In the genomic region with DNA sequence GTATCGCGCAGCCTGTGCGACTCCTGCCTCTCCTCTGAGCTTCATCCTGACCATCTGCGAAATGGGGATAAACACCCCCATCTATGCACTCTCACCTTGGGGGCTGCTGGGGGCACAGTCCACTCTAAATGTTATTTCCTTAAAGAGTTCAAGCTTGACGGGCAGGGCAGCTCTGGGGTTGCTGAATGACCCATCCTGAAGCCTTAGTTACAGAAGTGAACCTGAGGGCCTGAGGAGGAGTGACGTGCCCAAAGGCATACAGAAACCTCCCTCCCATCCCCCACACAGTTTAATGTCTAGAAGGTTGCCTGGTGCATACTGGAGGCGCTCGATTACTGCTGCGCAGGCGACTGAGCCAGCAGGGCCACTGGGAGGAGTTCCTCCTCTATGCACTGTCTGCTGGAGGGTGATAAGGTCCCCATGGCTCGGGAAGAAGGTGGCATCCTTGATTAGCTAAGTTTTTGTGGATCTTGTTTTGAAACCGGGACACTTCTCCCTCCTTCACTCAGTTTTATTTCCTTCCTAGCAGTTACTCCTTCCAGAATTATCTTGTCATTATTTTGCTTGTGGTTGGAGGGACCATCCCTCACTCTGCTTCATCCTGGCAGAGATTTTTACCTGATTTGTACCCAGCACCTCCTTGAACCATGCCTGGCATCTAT, we compare ENCODE assay signal across 8 cellular contexts. TPM values are rescaled to one million over a fixed set of nuclear protein-coding genes. Genes with fewer than 3 reads are reported as not detected.
DNase-seq lines count a peak whose midpoint lies in the region; ATAC-seq and TF ChIP-seq lines count a peak whose summit lies in the region.

No MANE protein-coding gene starts in this region.

- DNase-seq in ELR (ENCODE audit: low read depth) = peak; percentile 82
- DNase-seq in SKM-1 (lab: John Stamatoyannopoulos, UW; ENCODE audit: unreplicated experiment) = peak; percentile 88
- DNase-seq in adipocyte (ENCODE audit: low read depth) = peak; percentile 57
- peak; percentile 85 for DNase-seq in hepatocyte (ENCODE audit: low spot score)
- no peak for DNase-seq in skeletal muscle cell (ENCODE audit: low read depth)
- no peak for DNase-seq in dedifferentiated amniotic fluid mesenchymal stem cell (ENCODE audit: extremely low spot score)

- peaks cover 10% of the 10 kb centered on the region for H3K79me2 ChIP-seq in KMS-11 (ENCODE audit: insufficient read depth, low read depth)
- H3K79me2 ChIP-seq in hepatocyte = peaks cover 12% of the 10 kb centered on the region

- TF ChIP-seq CTCF in KMS-11 (conservative IDR thresholded peaks at IDR 0.05; ENCODE audit: low read depth, low read length) (no peak), hepatocyte (IDR thresholded peaks at IDR 0.05; ENCODE audit: poor library complexity) (no peak)

- 12% methylated on average over 12 of the region's 12 CpGs for WGBS in hepatocyte (ENCODE audit: low lambda C conversion rate, missing lambda C conversion rate)

- H3K4me1 ChIP-seq in KMS-11 (ENCODE audit: low read depth, poor library complexity, severe bottlenecking) (peaks cover 12% of the 10 kb centered on the region), adipocyte (ENCODE audit: control insufficient read depth, insufficient read depth, low read length) (peaks cover 19% of the 10 kb centered on the region), hepatocyte (ENCODE audit: insufficient read depth) (peaks cover 7% of the 10 kb centered on the region)

- H3K4me2 ChIP-seq in KMS-11 (peak overlapping the region; percentile 67), hepatocyte (peak overlapping the region; percentile 87)

- H3K4me3 ChIP-seq in KMS-11 (IDR thresholded peaks at IDR 0.05; ENCODE audit: insufficient read depth, low read depth, low read length) = no peak overlapping the region
- H3K4me3 ChIP-seq in adipocyte (ENCODE audit: low read length) = peak overlapping the region; percentile 71
- H3K4me3 ChIP-seq in hepatocyte = no peak overlapping the region
- peak overlapping the region; percentile 36 for H3K4me3 ChIP-seq in skeletal muscle cell (ENCODE audit: low read depth, low read length)

- H3K9ac ChIP-seq in KMS-11 (peak overlapping the region; percentile 18; the same call in 1 of the 2 replicates), adipocyte (ENCODE audit: low read length) (peak overlapping the region; percentile 73)

- H3K27me3 ChIP-seq in KMS-11 (ENCODE audit: insufficient read depth, low read depth) = no peaks in the 10 kb centered on the region
- no peaks in the 10 kb centered on the region for H3K27me3 ChIP-seq in adipocyte (replicated peaks; ENCODE audit: control insufficient read depth, insufficient read depth, low read length)
- H3K27me3 ChIP-seq in hepatocyte = no peaks in the 10 kb centered on the region

- H3K36me3 ChIP-seq in KMS-11 (ENCODE audit: insufficient read depth) = no peaks in the 10 kb centered on the region
- H3K36me3 ChIP-seq in adipocyte (ENCODE audit: control insufficient read depth, insufficient read depth, low read length, severe bottlenecking) = peaks cover 21% of the 10 kb centered on the region
- no peaks in the 10 kb centered on the region for H3K36me3 ChIP-seq in hepatocyte (replicated peaks; ENCODE audit: insufficient read depth, low read depth)

- peak; percentile 58 for ATAC-seq in GM21576 (IDR thresholded peaks at IDR 0.05; ENCODE audit: unreplicated experiment)

- H3K9me3 ChIP-seq in adipocyte (ENCODE audit: control insufficient read depth, low read length) = no peaks in the 10 kb centered on the region
- H3K9me3 ChIP-seq in hepatocyte (ENCODE audit: low read depth) = no peaks in the 10 kb centered on the region

- H2AFZ ChIP-seq in KMS-11 (ENCODE audit: low read depth) (peak overlapping the region; percentile 77), hepatocyte (peak overlapping the region; percentile 57)

- H3K9me2 ChIP-seq in hepatocyte (replicated peaks; ENCODE audit: insufficient read depth) = no peaks in the 10 kb centered on the region

- no peaks in the 10 kb centered on the region for H4K20me1 ChIP-seq in KMS-11 (ENCODE audit: insufficient read depth)
- no peaks in the 10 kb centered on the region for H4K20me1 ChIP-seq in hepatocyte (ENCODE audit: insufficient read depth, poor library complexity, severe bottlenecking)

- H3K27ac ChIP-seq in KMS-11 (peak overlapping the region; percentile 26), hepatocyte (peak overlapping the region; percentile 41)

RNA-seq across cellular contexts. Expression of gene FKBP8, which starts 0.6 kb away (rescaled TPM):
- total RNA-seq in hepatocyte = 183 and 195 TPM in 2 replicates
- 247 and 262 TPM in 2 replicates for polyA plus RNA-seq in hepatocyte

RNA-seq across cellular contexts. Expression of gene KXD1, which starts 13.7 kb away (rescaled TPM):
- total RNA-seq in hepatocyte = 76.3 and 91.7 TPM in 2 replicates
- polyA plus RNA-seq in hepatocyte = 85.7 and 89.2 TPM in 2 replicates

RNA-seq across cellular contexts. Expression of gene ELL, which starts 22.1 kb away (rescaled TPM):
- 3.9 and 11.0 TPM in 2 replicates for total RNA-seq in hepatocyte
- 15.0 and 18.1 TPM in 2 replicates for polyA plus RNA-seq in hepatocyte

RNA-seq across cellular contexts. Expression of gene UBA52, which starts 27.7 kb away (rescaled TPM):
- 561 and 593 TPM in 2 replicates for total RNA-seq in hepatocyte
- 470 and 498 TPM in 2 replicates for polyA plus RNA-seq in hepatocyte

RNA-seq across cellular contexts. Expression of gene REX1BD, which starts 44.7 kb away (rescaled TPM):
- 59.9 and 62.6 TPM in 2 replicates for total RNA-seq in hepatocyte
- polyA plus RNA-seq in hepatocyte = 105 and 131 TPM in 2 replicates

Comparison
In these comparisons a context has a peak if more than half of its experiments do, and no peak if none do; other contexts are left out.
1. DNase-seq: peak in ELR (single experiment), SKM-1 (single experiment), adipocyte (single experiment) and hepatocyte (single experiment); none in skeletal muscle cell (single experiment) and dedifferentiated amniotic fluid mesenchymal stem cell (single experiment).
2. H3K4me3 ChIP-seq: peak in adipocyte (single experiment) and skeletal muscle cell (single experiment); none in KMS-11 (single experiment) and hepatocyte (single experiment).